ENCODE assay signal across 1 cellular context in genomic region chr6:75282706-75283105, GRCh38.
TF ChIP-seq lines count a peak whose summit lies in the region.

No MANE protein-coding gene starts in this region.

TF ChIP-seq in IMR-90, 13 proteins besides CTCF, POLR2A, EP300 and RAD21 (continued from another document):
- TF ChIP-seq USF2 (IDR thresholded peaks at IDR 0.05; ENCODE audit: low read depth, low read length), result no peak
- TF ChIP-seq ELK1 (IDR thresholded peaks at IDR 0.05; ENCODE audit: borderline replicate concordance, low read depth, low read length), result no peak
- TF ChIP-seq RFX5 (IDR thresholded peaks at IDR 0.05; ENCODE audit: low read depth, low read length), result no peak
- TF ChIP-seq MAFK (IDR thresholded peaks at IDR 0.05; ENCODE audit: low read depth, low read length), result no peak
- TF ChIP-seq FOS (IDR thresholded peaks at IDR 0.05; ENCODE audit: low read depth, low read length), result no peak
- TF ChIP-seq MAZ (IDR thresholded peaks at IDR 0.05; ENCODE audit: borderline replicate concordance, low read depth, low read length), result no peak
